In genomic region chr18:23236876-23237468, GRCh38 we compare ENCODE assay signal across 11 cellular contexts.
DNase-seq lines count a peak whose midpoint lies in the region; ATAC-seq, FAIRE-seq and TF ChIP-seq lines count a peak whose summit lies in the region.
"Had no signal": no experiment of that assay in that cellular context is flagged by ENCODE, and none has a peak within 500 bp of the region (broad histone marks: within the 10 kb centered on the region; RNA-seq: fewer than 3 reads in every experiment).

No MANE protein-coding gene starts in this region.

- H3F3A ChIP-seq in GM23248 (ENCODE audit: insufficient read depth), result peaks cover 22% of the 10 kb centered on the region

- H3K4me1 ChIP-seq in GM23248 (ENCODE audit: insufficient read depth) (peaks cover 24% of the 10 kb centered on the region), kidney (ENCODE audit: control insufficient read depth in 1 of 2, insufficient read depth in 1 of 2, low read depth in 1 of 2, low read length in 2 of 2) (peaks cover 20 to 24% of the 10 kb centered on the region in 2 donors), stomach (peaks cover 18 to 26% (median 21%) of the 10 kb centered on the region in 4 donors)

- no peak for TF ChIP-seq EP300 in stomach (IDR thresholded peaks at IDR 0.05)

- no peaks in the 10 kb centered on the region for H3K36me3 Mint-ChIP-seq in T-helper 17 cell (ENCODE audit: low read depth)

- H3K4me3 Mint-ChIP-seq in T-helper 17 cell, result peak overlapping the region; percentile 9

- H3K27ac Mint-ChIP-seq in T-helper 17 cell, result peak overlapping the region; percentile 95

- H3K27ac ChIP-seq in GM23248 (peak overlapping the region; percentile 68; the same call in 1 of the 2 replicates), kidney (ENCODE audit: low read depth in 2 of 2, low read length in 2 of 2) (peak overlapping the region; percentile 81 to 89), stomach (peak overlapping the region in 4 of 5 donors; percentile 82 to 90 (median 85))

- TF ChIP-seq CTCF in kidney (IDR thresholded peaks at IDR 0.05; ENCODE audit: borderline replicate concordance, extremely low read depth, insufficient read depth) (no peak), stomach (IDR thresholded peaks at IDR 0.05) (no peak)

- no peaks in the 10 kb centered on the region for H4K20me1 ChIP-seq in GM23248 (ENCODE audit: insufficient read depth)

- H3K9ac ChIP-seq in GM23248 (peak overlapping the region; percentile 66), kidney (ENCODE audit: low read length in 2 of 2) (no peak overlapping the region)

- no peaks in the 10 kb centered on the region for H3K27me3 ChIP-seq in GM23248 (replicated peaks; ENCODE audit: insufficient read depth)
- no peaks in the 10 kb centered on the region for H3K27me3 ChIP-seq in stomach

- DNase-seq in GM23248, result no peak
- no peak for DNase-seq in T-helper 17 cell
- no peak for DNase-seq in kidney
- no peak for DNase-seq in stomach
- DNase-seq in stimulated activated naive CD4-positive, alpha-beta T cell treated with Interleukin-2 at 50 U/mL for 16 hours (lab: John Stamatoyannopoulos, UW), result no peak
- DNase-seq in retina, result no peak
- no peak for DNase-seq in HEK293T (ENCODE audit: extremely low spot score)
- DNase-seq: cortex of kidney had no signal

- WGBS in GM23248 (ENCODE audit: low coverage in 1 of 2, low lambda C conversion rate in 2 of 2, missing lambda C conversion rate in 2 of 2), 2 experiments, result 80 to 84% methylated on average over 13 of the region's 13 CpGs
- 82 to 88% (median 85%) methylated on average over 7 to 13 of the region's 13 CpGs for WGBS in stomach, 5 donors

- POLR2A ChIA-PET in HEK293T (lab: Yijun Ruan, JAX), result no interaction called here

- peak overlapping the region; percentile 69; the same call in 1 of the 2 replicates for H2AFZ ChIP-seq in GM23248

- CTCF ChIA-PET in HEK293T (lab: Yijun Ruan, JAX), result interaction anchor here (1.0 kb wide), 1 partner anchor 261 kb away, joined by 3 read pairs; no protein-coding TSS in a partner anchor

- no peaks in the 10 kb centered on the region for H3K9me2 ChIP-seq in GM23248 (ENCODE audit: insufficient read depth)

- H3K4me1 Mint-ChIP-seq in T-helper 17 cell, result peaks cover 11% of the 10 kb centered on the region

- ATAC-seq in T-helper 17 cell (no peak), HG02759 (IDR thresholded peaks at IDR 0.05; ENCODE audit: unreplicated experiment) (no peak)

- no peak for FAIRE-seq in kidney (lab: Jason Lieb, UNC)
- FAIRE-seq: D721Med had no signal

- no peaks in the 10 kb centered on the region for H3K9me3 ChIP-seq in GM23248 (ENCODE audit: low read depth)
- H3K9me3 ChIP-seq in T-helper 17 cell (ENCODE audit: control insufficient read depth, low read length, poor library complexity, severe bottlenecking), result no peaks in the 10 kb centered on the region
- H3K9me3 ChIP-seq in kidney (ENCODE audit: control insufficient read depth in 1 of 2, low read length in 2 of 2), result no peaks in the 10 kb centered on the region
- no peaks in the 10 kb centered on the region for H3K9me3 ChIP-seq in stomach

- H3K27me3 Mint-ChIP-seq in T-helper 17 cell, result no peaks in the 10 kb centered on the region
- H3K27me3 Mint-ChIP-seq: activated B cell treated with CpG ODN at 0.5 μM for 24 hours had no signal

- no peaks in the 10 kb centered on the region for H3K79me2 ChIP-seq in GM23248 (ENCODE audit: insufficient read depth)

- H3K4me3 ChIP-seq in GM23248 (peak overlapping the region; percentile 60), kidney (ENCODE audit: low read length in 2 of 2) (peak overlapping the region; percentile 18 to 43), stomach (peak overlapping the region in 1 of 4 donors; percentile 40)

- no peaks in the 10 kb centered on the region for H3K36me3 ChIP-seq in GM23248 (ENCODE audit: low read depth)
- peaks cover 0 to 11% of the 10 kb centered on the region in 2 donors for H3K36me3 ChIP-seq in kidney (ENCODE audit: control insufficient read depth in 1 of 2, insufficient read depth in 2 of 2, low read length in 2 of 2)
- H3K36me3 ChIP-seq in stomach, result peaks cover 0 to 26% (median 19%) of the 10 kb centered on the region in 4 donors

- in situ Hi-C loops in GM23248 (cut with MboI), result loop anchor here (10.0 kb wide), 1 partner anchor 118 kb away; no protein-coding TSS in a partner anchor

- no peak for TF ChIP-seq POLR2A in stomach (IDR thresholded peaks at IDR 0.05)

- peak overlapping the region; percentile 83 for H3K4me2 ChIP-seq in GM23248 (ENCODE audit: unreplicated experiment)

- intact Hi-C loops in kidney (cut with DNase I) (loop anchor here (10.0 kb wide), 1 partner anchor 52 kb away; no protein-coding TSS in a partner anchor), stomach (cut with DNase I; ENCODE audit: low total_unique reads) (loop anchor here (10.0 kb wide), 1 partner anchor 102 kb away; the partner anchor contains the start of gene CABLES1)

TF ChIP-seq in HEK293T, 16 proteins besides CTCF, POLR2A, EP300 and RAD21:
- no peak for TF ChIP-seq FOXK2 (IDR thresholded peaks at IDR 0.05)
- TF ChIP-seq HDGF (IDR thresholded peaks at IDR 0.05; ENCODE audit: borderline replicate concordance), result no peak
- no peak for TF ChIP-seq ARNT (IDR thresholded peaks at IDR 0.05)
- TF ChIP-seq SP1 (IDR thresholded peaks at IDR 0.05), result no peak
- TF ChIP-seq FOXA1 (IDR thresholded peaks at IDR 0.05), result no peak
- TF ChIP-seq BHLHE40 (IDR thresholded peaks at IDR 0.05; ENCODE audit: borderline replicate concordance), result no peak
- no peak for TF ChIP-seq SUZ12 (IDR thresholded peaks at IDR 0.05)
- no peak for TF ChIP-seq CTBP1 (IDR thresholded peaks at IDR 0.05; ENCODE audit: borderline replicate concordance)
- no peak for TF ChIP-seq ZNF384 (IDR thresholded peaks at IDR 0.05)
- TF ChIP-seq NFRKB (IDR thresholded peaks at IDR 0.05), result no peak
- no peak for TF ChIP-seq LEF1 (IDR thresholded peaks at IDR 0.05; ENCODE audit: borderline replicate concordance)
TF ChIP-seq in HEK293T: peak in this region for 0.
